Comparison of ENCODE assay signal across 11 cellular contexts in the genomic region with DNA sequence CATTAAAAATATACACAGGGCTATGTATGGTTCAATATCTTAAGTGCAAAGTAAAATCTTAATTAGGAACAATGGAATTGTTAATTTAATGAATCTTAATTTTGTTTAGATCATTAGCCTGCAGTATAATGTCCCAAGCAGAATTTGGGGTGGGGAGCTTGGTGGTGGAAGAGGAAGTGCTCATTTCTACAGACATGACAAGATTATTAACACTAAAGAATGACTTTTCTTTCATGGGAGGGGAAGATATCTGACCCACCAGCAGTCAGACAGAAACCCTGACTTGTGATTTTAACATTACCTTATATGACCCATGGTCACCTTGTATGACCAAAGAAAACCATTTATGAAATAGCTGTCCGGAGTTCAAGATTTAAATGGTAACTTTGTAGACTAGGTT.
"Had no signal": no experiment of that assay in that cellular context is flagged by ENCODE, and none has a peak within 500 bp of the region (broad histone marks: within the 10 kb centered on the region; RNA-seq: fewer than 3 reads in every experiment).

No MANE protein-coding gene starts in this region.

- H3K27ac Mint-ChIP-seq: natural killer cell had no signal

- DNase-seq: activated CD4-positive, alpha-beta T cell treated with anti-CD3 and anti-CD28 coated beads, Interleukin-2, amount 50 U/mL, for 4 hours; activated naive CD4-positive, alpha-beta T cell treated with anti-CD3 and anti-CD28 coated beads, Interleukin-2, amount 50 U/mL, for 16 hours; activated T-cell treated with anti-CD3 and anti-CD28 coated beads, Interleukin-2, amount 50 U/mL, for 1 hour; natural killer cell had no signal

- H3K4me3 ChIP-seq: dorsolateral prefrontal cortex, heart left ventricle, smooth muscle cell, tibial nerve had no signal

- H3K36me3 ChIP-seq: heart left ventricle, tibial nerve had no signal

- H3K9me3 Mint-ChIP-seq: natural killer cell; stimulated activated effector memory CD8-positive, alpha-beta T cell treated with anti-CD3 and anti-CD28 coated beads, Interleukin-12 subunit alpha, Interleukin-12 subunit beta, amount 100 ng/mL, for 72 hours had no signal

- H3K27ac ChIP-seq: tibial nerve had no signal

- H3K9me3 ChIP-seq: heart left ventricle, tibial nerve had no signal

- H3K36me3 Mint-ChIP-seq: natural killer cell; stimulated activated effector memory CD8-positive, alpha-beta T cell treated with anti-CD3 and anti-CD28 coated beads, Interleukin-12 subunit alpha, Interleukin-12 subunit beta, amount 100 ng/mL, for 72 hours had no signal

- H3K4me3 Mint-ChIP-seq: natural killer cell; stimulated activated effector memory CD8-positive, alpha-beta T cell treated with anti-CD3 and anti-CD28 coated beads, Interleukin-12 subunit alpha, Interleukin-12 subunit beta, amount 100 ng/mL, for 72 hours had no signal

- ATAC-seq: activated CD4-positive, CD25-positive, alpha-beta regulatory T cell treated with anti-CD3 and anti-CD28 coated beads, Interleukin-2, amount 50 U/mL, for 24 hours; left colon; natural killer cell; stimulated activated effector memory CD8-positive, alpha-beta T cell treated with anti-CD3 and anti-CD28 coated beads, Interleukin-12 subunit alpha, Interleukin-12 subunit beta, amount 100 ng/mL, for 72 hours had no signal

- H3K27me3 ChIP-seq: dorsolateral prefrontal cortex, heart left ventricle, tibial nerve had no signal
